ENCODE assay signal across 9 cellular contexts in the genomic region with DNA sequence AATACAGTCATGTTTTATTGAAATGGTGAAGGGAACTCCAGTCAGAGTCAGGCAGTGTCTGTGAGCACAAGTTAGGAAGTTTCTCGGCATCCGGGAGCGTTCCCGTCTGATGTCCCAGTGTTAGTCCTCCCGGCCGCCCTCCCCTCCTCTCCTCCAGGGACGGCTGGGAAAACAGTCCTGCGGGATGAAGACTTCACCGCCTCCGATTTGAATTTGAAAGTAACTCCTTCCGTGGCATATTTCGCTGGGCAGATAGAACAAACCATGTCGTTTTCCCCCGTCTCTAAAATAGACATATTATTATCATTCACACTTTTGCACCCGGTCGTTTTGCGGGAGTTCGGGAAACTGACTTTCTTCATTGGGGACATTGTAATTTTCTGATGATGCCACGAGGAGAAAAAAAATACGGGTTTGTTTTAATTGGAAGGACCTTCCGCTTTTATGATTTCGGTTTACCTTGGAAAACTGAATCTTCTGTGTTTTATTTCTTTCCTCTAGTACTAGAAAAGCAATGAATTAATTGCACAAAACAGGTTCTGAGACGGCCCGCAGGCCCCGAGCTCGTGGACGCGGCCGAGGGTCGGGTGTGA.
A peak's percentile ranks its signal among the peaks of the same experiment; 100 is the strongest.
DNase-seq lines count a peak whose midpoint lies in the region; ATAC-seq, FAIRE-seq and TF ChIP-seq lines count a peak whose summit lies in the region.
"Had no signal": no experiment of that assay in that cellular context is flagged by ENCODE, and none has a peak within 500 bp of the region (broad histone marks: within the 10 kb centered on the region; RNA-seq: fewer than 3 reads in every experiment).

No MANE protein-coding gene starts in this region.

- H3K9me3 Mint-ChIP-seq in CD4-positive, CD25-positive, alpha-beta regulatory T cell, result peaks cover 0 to 4% (median 0%) of the 10 kb centered on the region in 7 donors

- H4K91ac ChIP-seq in neuronal stem cell (ENCODE audit: low read depth, low read length, poor library complexity), result no peak overlapping the region

- CTCF ChIA-PET in endothelial cell of umbilical vein (lab: Charles Lee), result no interaction called here

- dilution Hi-C loops in endothelial cell of umbilical vein (cut with MboI; ENCODE audit: extremely low pct_ligation_motif_present, low sequenced_read_pairs), result no loop called here

- no peak overlapping the region for H3K27ac ChIP-seq in CD4-positive, CD25-positive, alpha-beta regulatory T cell (ENCODE audit: insufficient read depth, low read length, poor library complexity, severe bottlenecking)
- H3K27ac ChIP-seq in endothelial cell of umbilical vein (ENCODE audit: insufficient read depth, low read depth, low read length) (no peak overlapping the region), neuronal stem cell (replicated peaks; ENCODE audit: low read length) (no peak overlapping the region), pancreas (no peak overlapping the region)

- peak overlapping the region; percentile 25 for H2AK5ac ChIP-seq in neuronal stem cell (ENCODE audit: low read depth, low read length)

- H2AFZ ChIP-seq in endothelial cell of umbilical vein (ENCODE audit: low read depth, low read length) (peak overlapping the region; percentile 47), neuronal stem cell (ENCODE audit: low read length) (no peak overlapping the region)

- intact Hi-C loops in endothelial cell of umbilical vein (cut with micrococcal nuclease) (no loop called here), pancreas (cut with DNase I) (no loop called here)

- H3K4me2 ChIP-seq in endothelial cell of umbilical vein (ENCODE audit: insufficient read depth, low read length) (peak overlapping the region; percentile 81), neuronal stem cell (ENCODE audit: insufficient read depth, low read length, poor library complexity, severe bottlenecking) (peak overlapping the region; percentile 53)

- no peak for ATAC-seq in CD4-positive, CD25-positive, alpha-beta regulatory T cell (ENCODE audit: low read depth in 2 of 2)
- ATAC-seq in pancreas, result no peak

- H3K9me3 ChIP-seq in CD4-positive, CD25-positive, alpha-beta regulatory T cell (ENCODE audit: control insufficient read depth in 2 of 2, low read length in 2 of 2), result no peaks in the 10 kb centered on the region
- H3K9me3 ChIP-seq in endothelial cell of umbilical vein (replicated peaks; ENCODE audit: control insufficient read depth, insufficient read depth, low read length) (no peaks in the 10 kb centered on the region), neuronal stem cell (replicated peaks in 1 of 2; ENCODE audit: control insufficient read depth in 2 of 2, insufficient read depth in 1 of 2, low read depth in 1 of 2, low read length in 2 of 2) (peaks cover 0 to 12% of the 10 kb centered on the region in 2 donors), pancreas (no peaks in the 10 kb centered on the region)

- H3K27me3 Mint-ChIP-seq in CD4-positive, CD25-positive, alpha-beta regulatory T cell, result peaks cover 65% of the 10 kb centered on the region

- peaks cover 17% of the 10 kb centered on the region for H3K27me3 ChIP-seq in CD4-positive, CD25-positive, alpha-beta regulatory T cell (ENCODE audit: control insufficient read depth, insufficient read depth, low read length)
- H3K27me3 ChIP-seq in endothelial cell of umbilical vein (ENCODE audit: control insufficient read depth in 2 of 2, insufficient read depth in 2 of 2, low read length in 2 of 2) (peaks cover 41 to 51% of the 10 kb centered on the region in 2 experiments), neuronal stem cell (ENCODE audit: control insufficient read depth in 3 of 3, insufficient read depth in 3 of 3, low read depth in 1 of 3, low read length in 3 of 3) (peaks cover 0 to 18% (median 0%) of the 10 kb centered on the region in 3 experiments), pancreas (peaks cover 0 to 11% (median 2%) of the 10 kb centered on the region in 4 donors)

- no peaks in the 10 kb centered on the region for H3K79me2 ChIP-seq in endothelial cell of umbilical vein (ENCODE audit: control insufficient read depth, insufficient read depth, low read length)

- H3K4me3 Mint-ChIP-seq in CD4-positive, CD25-positive, alpha-beta regulatory T cell, result peak overlapping the region; percentile 75 to 80 (median 78)

- no peak for TF ChIP-seq POLR2A in endothelial cell of umbilical vein (IDR thresholded peaks at IDR 0.05; ENCODE audit: low read depth, low read length)

- H3K9ac ChIP-seq in endothelial cell of umbilical vein (replicated peaks; ENCODE audit: extremely low read depth, insufficient read depth, low read length) (no peak overlapping the region), neuronal stem cell (ENCODE audit: low read depth, low read length, poor library complexity) (no peak overlapping the region)

- no TSS peak for BruUV-seq in endothelial cell of umbilical vein (replicated peaks; lab: Mats Ljungman, UMichigan)

- no peak overlapping the region for H2BK5ac ChIP-seq in neuronal stem cell (ENCODE audit: low read length)

- H2BK15ac ChIP-seq in neuronal stem cell (ENCODE audit: low read length), result peak overlapping the region; percentile 92

- no peak overlapping the region for H3K4ac ChIP-seq in neuronal stem cell (ENCODE audit: low read length)

- WGBS in neuronal stem cell (ENCODE audit: extremely low coverage in 2 of 2, insufficient read length in 2 of 2, insufficient replicate concordance in 1 of 2), 2 donors, result no CpG with 5 or more reads among the region's 30 CpGs
- 18 to 26% methylated on average over 30 of the region's 30 CpGs for WGBS in pancreas, 2 donors

- no peaks in the 10 kb centered on the region for H4K20me1 ChIP-seq in endothelial cell of umbilical vein (replicated peaks; ENCODE audit: control insufficient read depth, extremely low read depth, insufficient read depth, low read length)

- peak in 1 of 3 donors; percentile 10 for DNase-seq in CD4-positive, CD25-positive, alpha-beta regulatory T cell
- peak; percentile 0 for DNase-seq in LHCN-M2 (ENCODE audit: low read depth)
- DNase-seq in endothelial cell of umbilical vein (ENCODE audit: low read depth, low spot score), result peak; percentile 11
- no peak for DNase-seq in neuronal stem cell (ENCODE audit: low spot score)
- DNase-seq in pancreas, result no peak
- DNase-seq in stimulated activated CD4-positive, alpha-beta T cell treated with anti-CD3 and anti-CD28 coated beads, Interleukin-2, amount 100 ng/mL, for 24 hours, result no peak
- DNase-seq in iPS-NIHi11 (ENCODE audit: low spot score), result no peak
- no peak for DNase-seq in stimulated activated CD4-positive, alpha-beta T cell treated with anti-CD3 and anti-CD28 coated beads, Interleukin-4, amount 100 ng/mL, for 1 hour

- no peak overlapping the region for H2BK12ac ChIP-seq in neuronal stem cell (ENCODE audit: low read length)

- POLR2A ChIA-PET in endothelial cell of umbilical vein (lab: Charles Lee), result no interaction called here

- FAIRE-seq in endothelial cell of umbilical vein (lab: Jason Lieb, UNC), result peak; percentile 62
- no peak for FAIRE-seq in pancreas (lab: Jason Lieb, UNC)
- FAIRE-seq: bronchial epithelial cell had no signal

- TF ChIP-seq CTCF in endothelial cell of umbilical vein (IDR thresholded peaks at IDR 0.05; ENCODE audit: extremely low read depth in 1 of 2, insufficient read depth in 1 of 2, low read depth in 1 of 2, low read length in 2 of 2), result no peak
- TF ChIP-seq CTCF in pancreas (IDR thresholded peaks at IDR 0.05), result no peak

- H3K79me1 ChIP-seq in neuronal stem cell (ENCODE audit: low read depth, low read length), result no peaks in the 10 kb centered on the region

- H3K36me3 ChIP-seq in CD4-positive, CD25-positive, alpha-beta regulatory T cell (ENCODE audit: control insufficient read depth, insufficient read depth, low read length), result no peaks in the 10 kb centered on the region
- H3K36me3 ChIP-seq in endothelial cell of umbilical vein (ENCODE audit: control insufficient read depth in 2 of 2, extremely low read depth in 1 of 2, insufficient read depth in 2 of 2, low read length in 2 of 2) (no peaks in the 10 kb centered on the region), neuronal stem cell (replicated peaks in 1 of 2; ENCODE audit: control insufficient read depth in 2 of 2, insufficient read depth in 2 of 2, low read length in 2 of 2) (no peaks in the 10 kb centered on the region), pancreas (no peaks in the 10 kb centered on the region)

- peak overlapping the region; percentile 85 for H3K4me3 ChIP-seq in CD4-positive, CD25-positive, alpha-beta regulatory T cell (ENCODE audit: low read depth, low read length)
- H3K4me3 ChIP-seq in endothelial cell of umbilical vein (replicated peaks in 1 of 3; ENCODE audit: insufficient read depth in 1 of 3, low read depth in 1 of 3, low read length in 3 of 3) (peak overlapping the region; percentile 13 to 54 (median 23)), neuronal stem cell (ENCODE audit: low read length in 2 of 2) (peak overlapping the region in 1 of 2 donors; percentile 42), pancreas (peak overlapping the region in 2 of 4 donors; percentile 14 to 42)

- H3K23ac ChIP-seq in neuronal stem cell (ENCODE audit: low read depth, low read length, poor library complexity), result peak overlapping the region; percentile 18

- peaks cover 5 to 22% (median 13%) of the 10 kb centered on the region in 4 donors for H3K4me1 Mint-ChIP-seq in CD4-positive, CD25-positive, alpha-beta regulatory T cell

- H2BK120ac ChIP-seq in neuronal stem cell (ENCODE audit: low read depth, low read length), result no peak overlapping the region

- no peak overlapping the region for H3K14ac ChIP-seq in neuronal stem cell (ENCODE audit: low read length)

- H3K18ac ChIP-seq in neuronal stem cell (ENCODE audit: low read length), result peak overlapping the region; percentile 87

- H4K8ac ChIP-seq in neuronal stem cell (ENCODE audit: low read depth, low read length), result no peak overlapping the region

- peak overlapping the region in 2 of 3 donors; percentile 5 to 41 for H3K27ac Mint-ChIP-seq in CD4-positive, CD25-positive, alpha-beta regulatory T cell

- no peaks in the 10 kb centered on the region for H3K9me1 ChIP-seq in endothelial cell of umbilical vein (replicated peaks; ENCODE audit: control insufficient read depth, extremely low read depth, insufficient read depth, low read length)

- peaks cover 20% of the 10 kb centered on the region for H3K4me1 ChIP-seq in CD4-positive, CD25-positive, alpha-beta regulatory T cell (ENCODE audit: control insufficient read depth, insufficient read depth, low read length, poor library complexity, severe bottlenecking)
- peaks cover 5% of the 10 kb centered on the region for H3K4me1 ChIP-seq in endothelial cell of umbilical vein (ENCODE audit: control insufficient read depth, extremely low read depth, insufficient read depth, low read length)
- peaks cover 11 to 12% of the 10 kb centered on the region in 2 donors for H3K4me1 ChIP-seq in neuronal stem cell (ENCODE audit: control insufficient read depth in 2 of 2, insufficient read depth in 1 of 2, low read depth in 1 of 2, low read length in 2 of 2)
- peaks cover 0 to 3% (median 0%) of the 10 kb centered on the region in 3 donors for H3K4me1 ChIP-seq in pancreas

- H3K36me3 Mint-ChIP-seq in CD4-positive, CD25-positive, alpha-beta regulatory T cell, result peaks cover 5% of the 10 kb centered on the region

TF ChIP-seq in endothelial cell of umbilical vein, 7 proteins besides CTCF, POLR2A, EP300 and RAD21 (continues in another document):
- no peak for TF ChIP-seq FOS (IDR thresholded peaks at IDR 0.05; ENCODE audit: borderline replicate concordance, insufficient read depth, low read length)
- no peak for TF ChIP-seq JUN (IDR thresholded peaks at IDR 0.05; ENCODE audit: borderline replicate concordance, insufficient read depth, insufficient read length, low read depth)

Comparison
In these comparisons a context has a peak if more than half of its experiments do, and no peak if none do; other contexts are left out.
1. DNase-seq: peak in LHCN-M2 (single experiment) and endothelial cell of umbilical vein (single experiment); none in neuronal stem cell (single experiment), pancreas (0 of 6), stimulated activated CD4-positive, alpha-beta T cell treated with anti-CD3 and anti-CD28 coated beads, Interleukin-2, amount 100 ng/mL, for 24 hours (0 of 2), iPS-NIHi11 (single experiment) and stimulated activated CD4-positive, alpha-beta T cell treated with anti-CD3 and anti-CD28 coated beads, Interleukin-4, amount 100 ng/mL, for 1 hour (single experiment).